9 cellular contexts compared by ENCODE assay signal in genomic region chr7:55254596-55255500, GRCh38.
DNase-seq lines count a peak whose midpoint lies in the region; ATAC-seq and TF ChIP-seq lines count a peak whose summit lies in the region.
"Had no signal": no experiment of that assay in that cellular context is flagged by ENCODE, and none has a peak within 500 bp of the region (broad histone marks: within the 10 kb centered on the region; RNA-seq: fewer than 3 reads in every experiment).

No MANE protein-coding gene starts in this region.

- H3K4me1 ChIP-seq in HUES64 (ENCODE audit: insufficient read depth, low read length) (no peaks in the 10 kb centered on the region), neural progenitor cell (no peaks in the 10 kb centered on the region), subcutaneous abdominal adipose tissue (ENCODE audit: control insufficient read depth in 5 of 5, insufficient read depth in 5 of 5, low read length in 5 of 5) (peaks cover 0 to 18% (median 16%) of the 10 kb centered on the region in 5 donors)

- peak overlapping the region; percentile 99 for H3K4me2 ChIP-seq in neural progenitor cell

- H3K9ac ChIP-seq in HUES64 (ENCODE audit: low read depth, low read length) (peak overlapping the region; percentile 71), neural progenitor cell (no peak overlapping the region), subcutaneous abdominal adipose tissue (ENCODE audit: low read length in 5 of 5) (peak overlapping the region in 4 of 5 donors; percentile 13 to 77 (median 66))

- no peaks in the 10 kb centered on the region for H3K36me3 ChIP-seq in HUES64 (ENCODE audit: insufficient read depth, low read length)
- no peaks in the 10 kb centered on the region for H3K36me3 ChIP-seq in neural progenitor cell
- no peaks in the 10 kb centered on the region for H3K36me3 ChIP-seq in subcutaneous abdominal adipose tissue (ENCODE audit: control insufficient read depth in 5 of 5, insufficient read depth in 5 of 5, low read length in 5 of 5)

- H3K27me3 ChIP-seq in HUES64 (ENCODE audit: insufficient read depth, low read length) (peaks cover 52% of the 10 kb centered on the region), neural progenitor cell (peaks cover 48% of the 10 kb centered on the region), subcutaneous abdominal adipose tissue (ENCODE audit: control insufficient read depth in 5 of 5, insufficient read depth in 4 of 5, low read length in 5 of 5) (peaks cover 5 to 14% (median 7%) of the 10 kb centered on the region in 5 donors)

- WGBS in HUES64: under 1% methylated on average over 80 of the region's 80 CpGs

- H3K4me3 Mint-ChIP-seq in neural progenitor cell: peak overlapping the region; percentile 91

- peak overlapping the region; percentile 72 for H3K4me3 ChIP-seq in HUES64 (ENCODE audit: low read length)
- peak overlapping the region; percentile 63 for H3K4me3 ChIP-seq in neural progenitor cell
- peak overlapping the region; percentile 71 to 84 (median 77) for H3K4me3 ChIP-seq in subcutaneous abdominal adipose tissue (ENCODE audit: low read depth in 1 of 5, low read length in 5 of 5)

- peaks cover 19% of the 10 kb centered on the region for H3K27me3 Mint-ChIP-seq in neural progenitor cell (ENCODE audit: insufficient read depth, low read depth)

- CTCF ChIA-PET in RWPE1 (lab: Yijun Ruan, JAX): interaction anchor here (0.5 to 2.7 kb wide), 50 partner anchors 10 to 872 kb away, joined by 3 to 36 read pairs (median 4); partner anchors contain the start of genes EGFR and SEC61G

- POLR2A ChIA-PET in RWPE1 (lab: Yijun Ruan, JAX; ENCODE audit: low non-redundant PET): interaction anchor here (0.7 to 1.3 kb wide), 2 partner anchors 204 to 496 kb away, joined by 3 read pairs; partner anchors contain the start of gene SEC61G

- H4K20me1 ChIP-seq in neural progenitor cell (ENCODE audit: low read depth): no peaks in the 10 kb centered on the region

- no peaks in the 10 kb centered on the region for H3F3A ChIP-seq in neural progenitor cell (ENCODE audit: low read depth)

- peaks cover 5% of the 10 kb centered on the region for H3K9me3 Mint-ChIP-seq in neural progenitor cell

- H3K4me1 Mint-ChIP-seq in neural progenitor cell: peaks cover 3% of the 10 kb centered on the region

- ATAC-seq in GM21526 (IDR thresholded peaks at IDR 0.05; ENCODE audit: low FRiP score, unreplicated experiment): peak; percentile 72

- H3K27ac ChIP-seq in HUES64 (ENCODE audit: low read depth, low read length): no peak overlapping the region; the same call in 1 of the 2 replicates
- peak overlapping the region; percentile 74 for H3K27ac ChIP-seq in RWPE1
- no peak overlapping the region for H3K27ac ChIP-seq in neural progenitor cell
- no peak overlapping the region for H3K27ac ChIP-seq in subcutaneous abdominal adipose tissue (ENCODE audit: low read depth, low read length)
- H3K27ac ChIP-seq: epithelial cell of prostate had no signal

- TF ChIP-seq CTCF in RWPE1 (conservative IDR thresholded peaks at IDR 0.05; ENCODE audit: low read depth): peak; percentile 31
- peak; percentile 78 for TF ChIP-seq CTCF in neural progenitor cell (IDR thresholded peaks at IDR 0.05)

- H2AFZ ChIP-seq in neural progenitor cell (replicated peaks): peak overlapping the region; percentile 100

- no peaks in the 10 kb centered on the region for H3K9me3 ChIP-seq in HUES64 (ENCODE audit: insufficient read depth, low read depth, low read length)
- H3K9me3 ChIP-seq in neural progenitor cell (ENCODE audit: low read depth): no peaks in the 10 kb centered on the region
- H3K9me3 ChIP-seq in subcutaneous abdominal adipose tissue (ENCODE audit: control insufficient read depth in 5 of 5, low read length in 5 of 5): no peaks in the 10 kb centered on the region

- peak overlapping the region; percentile 85 for H3K27ac Mint-ChIP-seq in neural progenitor cell

- DNase-seq in DMS 273 treated with DMSO at 0.1 percent for 48 hours (lab: John Stamatoyannopoulos, UW) (peak; percentile 26), RWPE1 (ENCODE audit: low spot score) (peak; percentile 89), foreskin melanocyte (peak; percentile 49), neural progenitor cell (ENCODE audit: low spot score) (peak; percentile 91)
- peak; percentile 50 for DNase-seq in activated gamma-delta T cell treated with anti-CD3 and anti-CD28 coated beads, Interleukin-2, amount 50 U/mL, for 16 hours (ENCODE audit: low read depth)

- H3K36me3 Mint-ChIP-seq in neural progenitor cell: no peaks in the 10 kb centered on the region

- H3K79me2 ChIP-seq in neural progenitor cell (ENCODE audit: low read depth): no peaks in the 10 kb centered on the region

Comparison
In these comparisons a context has a peak if more than half of its experiments do, and no peak if none do; other contexts are left out.
1. DNase-seq: peak in every context shown above with its lines; median percentile 91 in neural progenitor cell; 89 in RWPE1; 50 in activated gamma-delta T cell treated with anti-CD3 and anti-CD28 coated beads, Interleukin-2, amount 50 U/mL, for 16 hours; 49 in foreskin melanocyte; 26 in DMS 273 treated with DMSO at 0.1 percent for 48 hours.